Comparison of ENCODE assay signal across 28 cellular contexts in genomic region chrX:143017272-143017671, GRCh38. TPM values are rescaled to one million over a fixed set of nuclear protein-coding genes. Genes with fewer than 3 reads are reported as not detected.
DNase-seq lines count a peak whose midpoint lies in the region; ATAC-seq and FAIRE-seq lines count a peak whose summit lies in the region.
"Had no signal": no experiment of that assay in that cellular context is flagged by ENCODE, and none has a peak within 500 bp of the region (broad histone marks: within the 10 kb centered on the region; RNA-seq: fewer than 3 reads in every experiment).

No MANE protein-coding gene starts in this region.

- POLR2A ChIA-PET in activated CD4-positive, alpha-beta T cell treated with anti-CD3 and anti-CD28 coated beads for 36 hours (lab: Charles Lee) = no interaction called here

- FAIRE-seq in RCC 7860 (lab: Jason Lieb, UNC) = no peak
- FAIRE-seq: GM19239, H1 had no signal

- H3K27ac Mint-ChIP-seq in activated CD4-positive, alpha-beta T cell treated with anti-CD3 and anti-CD28 coated beads for 36 hours = no peak overlapping the region
- H3K27ac Mint-ChIP-seq in activated CD4-positive, alpha-beta T cell treated with anti-CD3 and anti-CD28 coated beads, Interleukin-2, amount 10 ng/mL, durations not matched to agents 24 days and 14 days = no peak overlapping the region
- H3K27ac Mint-ChIP-seq: B cell; CD8-positive, alpha-beta T cell; IgD-negative memory B cell had no signal

- H3K9me3 Mint-ChIP-seq in activated CD4-positive, alpha-beta T cell treated with anti-CD3 and anti-CD28 coated beads for 36 hours (ENCODE audit: low read depth) = peaks cover 4% of the 10 kb centered on the region
- H3K9me3 Mint-ChIP-seq in activated CD4-positive, alpha-beta T cell treated with anti-CD3 and anti-CD28 coated beads, Interleukin-2, amount 10 ng/mL, durations not matched to agents 24 days and 14 days = no peaks in the 10 kb centered on the region

- DNase-seq in activated CD4-positive, alpha-beta T cell treated with anti-CD3 and anti-CD28 coated beads for 36 hours = peak; percentile 5
- no peak for DNase-seq in activated CD4-positive, alpha-beta T cell treated with anti-CD3 and anti-CD28 coated beads, Interleukin-2, amount 10 ng/mL, durations not matched to agents 24 days and 14 days
- DNase-seq in stimulated activated CD4-positive, alpha-beta T cell treated with anti-CD3 and anti-CD28 coated beads, Interleukin-1b, Interleukin-23, amount 100 ng/mL, for 48 hours = peak; percentile 2
- no peak for DNase-seq in stimulated activated CD4-positive, alpha-beta T cell treated with anti-CD3 and anti-CD28 coated beads, Interleukin-4, amount 100 ng/mL, for 1 hour
- DNase-seq in RCC 7860 (ENCODE audit: low spot score) (peak; percentile 28), renal cortical epithelial cell (ENCODE audit: low read depth) (peak; percentile 0), inferior parietal cortex (ENCODE audit: extremely low spot score) (no peak), NCI-H2196 treated with DMSO at 0.1 percent for 48 hours (lab: John Stamatoyannopoulos, UW; ENCODE audit: unreplicated experiment) (no peak)
- DNase-seq: Caco-2; CD8-positive, alpha-beta T cell; DMS 273 treated with DMSO at 0.1 percent for 48 hours; DMS79; EL; GDM1; HCEC 1CT; MM.1S; NCI-H2029; NCI-H446 treated with DMSO at 0.1 percent for 48 hours; NCI-H526; NCI-H82; NK-92 treated with Interleukin-12 subunit alpha and Interleukin-12 subunit beta, amount 100 ng/mL, for 24 hours; PC-9; Right ventricle myocardium superior; RPMI8226 had no signal

- no peaks in the 10 kb centered on the region for H3K27me3 Mint-ChIP-seq in activated CD4-positive, alpha-beta T cell treated with anti-CD3 and anti-CD28 coated beads for 36 hours
- H3K27me3 Mint-ChIP-seq in activated CD4-positive, alpha-beta T cell treated with anti-CD3 and anti-CD28 coated beads, Interleukin-2, amount 10 ng/mL, durations not matched to agents 24 days and 14 days = no peaks in the 10 kb centered on the region
- H3K27me3 Mint-ChIP-seq: B cell, IgD-negative memory B cell had no signal

- intact Hi-C loops in activated CD4-positive, alpha-beta T cell treated with anti-CD3 and anti-CD28 coated beads for 36 hours (cut with DNase I, micrococcal nuclease) = no loop called here
- intact Hi-C loops in activated CD4-positive, alpha-beta T cell treated with anti-CD3 and anti-CD28 coated beads, Interleukin-2, amount 10 ng/mL, durations not matched to agents 24 days and 14 days (cut with micrococcal nuclease) = no loop called here

- no peaks in the 10 kb centered on the region for H3K36me3 Mint-ChIP-seq in activated CD4-positive, alpha-beta T cell treated with anti-CD3 and anti-CD28 coated beads for 36 hours (ENCODE audit: low read depth)
- H3K36me3 Mint-ChIP-seq in activated CD4-positive, alpha-beta T cell treated with anti-CD3 and anti-CD28 coated beads, Interleukin-2, amount 10 ng/mL, durations not matched to agents 24 days and 14 days (ENCODE audit: low read depth) = no peaks in the 10 kb centered on the region
- H3K36me3 Mint-ChIP-seq: CD8-positive, alpha-beta T cell; IgD-negative memory B cell had no signal

- no peaks in the 10 kb centered on the region for H3K4me1 Mint-ChIP-seq in activated CD4-positive, alpha-beta T cell treated with anti-CD3 and anti-CD28 coated beads for 36 hours
- no peaks in the 10 kb centered on the region for H3K4me1 Mint-ChIP-seq in activated CD4-positive, alpha-beta T cell treated with anti-CD3 and anti-CD28 coated beads, Interleukin-2, amount 10 ng/mL, durations not matched to agents 24 days and 14 days
- H3K4me1 Mint-ChIP-seq: B cell, IgD-negative memory B cell had no signal

- no peak overlapping the region for H3K4me3 Mint-ChIP-seq in activated CD4-positive, alpha-beta T cell treated with anti-CD3 and anti-CD28 coated beads for 36 hours
- no peak overlapping the region for H3K4me3 Mint-ChIP-seq in activated CD4-positive, alpha-beta T cell treated with anti-CD3 and anti-CD28 coated beads, Interleukin-2, amount 10 ng/mL, durations not matched to agents 24 days and 14 days
- H3K4me3 Mint-ChIP-seq: B cell; CD8-positive, alpha-beta T cell; IgD-negative memory B cell had no signal

- CTCF ChIA-PET in activated CD4-positive, alpha-beta T cell treated with anti-CD3 and anti-CD28 coated beads for 36 hours (lab: Charles Lee) = no interaction called here

- ATAC-seq in activated CD4-positive, alpha-beta T cell treated with anti-CD3 and anti-CD28 coated beads for 36 hours = no peak
- ATAC-seq: CD8-positive, alpha-beta T cell had no signal

RNA-seq across cellular contexts. Expression of gene SPANXN4, which starts 8.5 kb away (rescaled TPM):
- not detected for total RNA-seq in activated CD4-positive, alpha-beta T cell treated with anti-CD3 and anti-CD28 coated beads for 36 hours
- not detected in 2 replicates for total RNA-seq in activated CD4-positive, alpha-beta T cell treated with anti-CD3 and anti-CD28 coated beads, Interleukin-2, amount 10 ng/mL, durations not matched to agents 24 days and 14 days
- not detected in 2 replicates for total RNA-seq in renal cortical epithelial cell
- total RNA-seq: B cell; Caco-2; CD8-positive, alpha-beta T cell; H1; PC-9; Right ventricle myocardium superior had no signal

Comparison
In these comparisons a context has a peak if more than half of its experiments do, and no peak if none do; other contexts are left out.
1. DNase-seq: peak in activated CD4-positive, alpha-beta T cell treated with anti-CD3 and anti-CD28 coated beads for 36 hours (single experiment), stimulated activated CD4-positive, alpha-beta T cell treated with anti-CD3 and anti-CD28 coated beads, Interleukin-1b, Interleukin-23, amount 100 ng/mL, for 48 hours (single experiment), RCC 7860 (single experiment) and renal cortical epithelial cell (single experiment); none in activated CD4-positive, alpha-beta T cell treated with anti-CD3 and anti-CD28 coated beads, Interleukin-2, amount 10 ng/mL, durations not matched to agents 24 days and 14 days (single experiment), stimulated activated CD4-positive, alpha-beta T cell treated with anti-CD3 and anti-CD28 coated beads, Interleukin-4, amount 100 ng/mL, for 1 hour (single experiment), inferior parietal cortex (single experiment) and NCI-H2196 treated with DMSO at 0.1 percent for 48 hours (single experiment).